ENCODE assay signal across 8 cellular contexts in the genomic region with DNA sequence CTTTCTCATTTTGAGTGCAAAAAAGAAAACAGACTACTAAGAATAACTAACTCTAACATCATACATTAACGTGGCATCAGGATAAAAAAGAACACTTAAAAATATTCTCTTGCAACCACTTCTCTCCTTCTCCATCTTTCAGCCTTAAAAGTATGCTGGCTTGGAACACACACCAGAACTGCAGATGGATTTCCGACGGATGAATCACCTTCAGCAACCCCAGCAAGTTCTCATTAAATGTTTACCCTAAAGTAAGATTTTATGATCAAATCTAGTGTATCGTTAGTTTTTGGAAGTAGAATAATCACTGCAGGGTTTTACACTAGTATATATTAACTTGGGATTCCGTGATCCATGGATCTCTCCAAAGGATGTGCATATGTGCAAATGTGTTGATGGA. TPM values are rescaled to one million over a fixed set of nuclear protein-coding genes. Genes with fewer than 3 reads are reported as not detected.
DNase-seq lines count a peak whose midpoint lies in the region; ATAC-seq and TF ChIP-seq lines count a peak whose summit lies in the region.

No MANE protein-coding gene starts in this region.

- H3K9ac ChIP-seq in mucosa of rectum (ENCODE audit: low read depth in 1 of 2, low read length in 2 of 2), result peak overlapping the region in 1 of 2 donors; percentile 90

- H3K9me3 ChIP-seq in mucosa of rectum (ENCODE audit: control insufficient read depth in 2 of 2, low read length in 2 of 2), result no peaks in the 10 kb centered on the region

- TF ChIP-seq CTCF in AG09309 (IDR thresholded peaks at IDR 0.05; ENCODE audit: control insufficient read depth, insufficient read depth, low read depth, low read length, missing control alignments), result no peak
- no peak for TF ChIP-seq CTCF in astrocyte of the spinal cord (IDR thresholded peaks at IDR 0.05; ENCODE audit: low read depth, low read length)

- peaks cover 22% of the 10 kb centered on the region in 2 donors for H3K4me1 ChIP-seq in mucosa of rectum (ENCODE audit: control insufficient read depth in 2 of 2, insufficient read depth in 2 of 2, low read length in 2 of 2)

- no peaks in the 10 kb centered on the region for H3K27me3 ChIP-seq in mucosa of rectum (ENCODE audit: control insufficient read depth in 2 of 2, insufficient read depth in 2 of 2, low read length in 2 of 2)

- in situ Hi-C loops in astrocyte of the spinal cord (cut with HindIII; ENCODE audit: low sequenced_read_pairs), result loop anchor here (10.0 kb wide), 1 partner anchor 179 kb away; no protein-coding TSS in a partner anchor

- H3K27ac ChIP-seq in mucosa of rectum (ENCODE audit: low read depth in 2 of 2, low read length in 2 of 2), result no peak overlapping the region

- peaks cover 25 to 33% (median 29%) of the 10 kb centered on the region in 3 donors for H3K4me1 Mint-ChIP-seq in IgD-negative memory B cell

- no peaks in the 10 kb centered on the region for H3K27me3 Mint-ChIP-seq in IgD-negative memory B cell

- no peak for ATAC-seq in GM21447 (IDR thresholded peaks at IDR 0.05; ENCODE audit: unreplicated experiment)

- peaks cover 3 to 6% of the 10 kb centered on the region in 2 donors for H3K36me3 ChIP-seq in mucosa of rectum (ENCODE audit: control insufficient read depth in 2 of 2, insufficient read depth in 2 of 2, low read length in 2 of 2)

- DNase-seq in AG09309 (ENCODE audit: low read depth) (peak; percentile 60), astrocyte of the spinal cord (ENCODE audit: low read depth, low spot score) (peak; percentile 76), Ammon's horn (ENCODE audit: low spot score) (no peak), DMS79 (lab: John Stamatoyannopoulos, UW) (no peak), NCI-H2107 treated with DMSO at 0.1 percent for 48 hours (lab: John Stamatoyannopoulos, UW; ENCODE audit: unreplicated experiment) (no peak)

- peak overlapping the region; percentile 60 for H3K4me3 ChIP-seq in AG09309 (ENCODE audit: control insufficient read depth, low read depth, low read length)
- H3K4me3 ChIP-seq in astrocyte of the spinal cord (ENCODE audit: low read depth, low read length), result peak overlapping the region; percentile 53
- H3K4me3 ChIP-seq in mucosa of rectum (ENCODE audit: low read length in 2 of 2), result peak overlapping the region; percentile 83 to 86

- H3K27ac Mint-ChIP-seq in IgD-negative memory B cell, result peak overlapping the region in 2 of 3 donors; percentile 99

- H3K4me3 Mint-ChIP-seq in IgD-negative memory B cell, result peak overlapping the region; percentile 96 to 100 (median 98)

- peaks cover 5% of the 10 kb centered on the region for H3K36me3 Mint-ChIP-seq in IgD-negative memory B cell

- H3K9me3 Mint-ChIP-seq in IgD-negative memory B cell, result no peaks in the 10 kb centered on the region

RNA-seq across cellular contexts. Expression of a gene that starts 1.2 kb away (rescaled TPM):
- 16.9 TPM for polyA plus RNA-seq in IgD-negative memory B cell

RNA-seq across cellular contexts. Expression of a gene that starts 50.8 kb away (rescaled TPM):
- 184 TPM for polyA plus RNA-seq in IgD-negative memory B cell

RNA-seq across cellular contexts. Expression of a gene that starts 56.2 kb away (rescaled TPM):
- polyA plus RNA-seq in IgD-negative memory B cell, result 3.1 TPM

Comparison
In these comparisons a context has a peak if more than half of its experiments do, and no peak if none do; other contexts are left out.
1. DNase-seq: peak in AG09309 (single experiment) and astrocyte of the spinal cord (single experiment); none in Ammon's horn (single experiment), DMS79 (single experiment) and NCI-H2107 treated with DMSO at 0.1 percent for 48 hours (single experiment).
2. Peak in every context shown above with its lines, with median percentiles within 50 percentile points of each other: H3K4me3 ChIP-seq.